2 cellular contexts compared by ENCODE assay signal in the genomic region with DNA sequence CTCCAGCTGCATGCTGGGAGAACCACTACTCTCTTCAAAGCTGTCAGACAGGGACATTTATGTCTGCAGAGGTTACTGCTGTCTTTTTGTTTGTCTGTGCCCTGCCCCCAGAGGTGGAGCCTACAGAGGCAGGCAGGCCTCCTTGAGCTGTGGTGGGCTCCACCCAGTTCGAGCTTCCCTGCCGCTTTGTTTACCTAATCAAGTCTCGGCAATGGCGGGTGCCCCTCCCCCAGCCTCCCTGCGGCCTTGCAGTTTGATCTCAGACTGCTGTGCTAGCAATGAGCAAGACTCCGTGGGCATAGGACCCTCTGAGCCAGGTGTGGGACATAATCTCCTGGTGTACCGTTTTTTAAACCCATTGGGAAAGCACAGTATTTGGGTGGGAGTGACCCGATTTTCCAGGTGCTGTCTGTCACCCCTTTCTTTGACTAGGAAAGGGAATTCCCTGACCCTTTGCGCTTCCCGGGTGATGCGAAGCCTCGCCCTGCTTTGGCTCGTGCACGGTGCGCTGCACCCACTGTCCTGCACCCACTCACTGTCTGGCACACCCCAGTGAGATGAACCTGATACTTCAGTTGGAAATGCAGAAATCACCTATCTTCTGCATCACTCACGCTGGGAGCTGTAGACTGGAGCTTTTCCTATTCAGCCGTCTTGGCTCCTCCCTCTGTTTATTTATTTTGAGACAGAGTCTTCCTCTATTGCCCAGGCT.
TF ChIP-seq lines count a peak whose summit lies in the region.

No MANE protein-coding gene starts in this region.

TF ChIP-seq in HEK293, 187 proteins besides CTCF, POLR2A, EP300 and RAD21:
- TF ChIP-seq KLF1 (tag by site-specific recombination; IDR thresholded peaks at IDR 0.05) (0 out of 2 replicates have a peak, but pooled peaks have one; percentile 8), YY1 (tag by site-specific recombination; IDR thresholded peaks at IDR 0.05) (peak; percentile 27; the same call in 1 of the 2 replicates)
- TF ChIP-seq, protein P1, sequence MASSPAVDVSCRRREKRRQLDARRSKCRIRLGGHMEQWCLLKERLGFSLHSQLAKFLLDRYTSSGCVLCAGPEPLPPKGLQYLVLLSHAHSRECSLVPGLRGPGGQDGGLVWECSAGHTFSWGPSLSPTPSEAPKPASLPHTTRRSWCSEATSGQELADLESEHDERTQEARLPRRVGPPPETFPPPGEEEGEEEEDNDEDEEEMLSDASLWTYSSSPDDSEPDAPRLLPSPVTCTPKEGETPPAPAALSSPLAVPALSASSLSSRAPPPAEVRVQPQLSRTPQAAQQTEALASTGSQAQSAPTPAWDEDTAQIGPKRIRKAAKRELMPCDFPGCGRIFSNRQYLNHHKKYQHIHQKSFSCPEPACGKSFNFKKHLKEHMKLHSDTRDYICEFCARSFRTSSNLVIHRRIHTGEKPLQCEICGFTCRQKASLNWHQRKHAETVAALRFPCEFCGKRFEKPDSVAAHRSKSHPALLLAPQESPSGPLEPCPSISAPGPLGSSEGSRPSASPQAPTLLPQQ (tag by site-specific recombination; IDR thresholded peaks at IDR 0.05): peak; percentile 57; the same call in 1 of the 2 replicates
TF ChIP-seq in HEK293: peak in this region for 3; not testable (repeated sequence) for 184.

TF ChIP-seq in K562, 482 proteins besides CTCF, POLR2A, EP300 and RAD21:
- TF ChIP-seq YY1 (IDR thresholded peaks at IDR 0.05; ENCODE audit: borderline replicate concordance in 1 of 3, control insufficient read depth in 1 of 3, extremely low read depth in 1 of 3, insufficient read depth in 3 of 3, insufficient read length in 1 of 3, insufficient replicate concordance in 2 of 3, low read depth in 1 of 3, low read length in 2 of 3) (peak in 1 of 3 experiments; percentile 40), FOXK2 (conservative IDR thresholded peaks at IDR 0.05 in 1 of 2, IDR thresholded peaks at IDR 0.05 in 1 of 2; ENCODE audit: low read depth in 2 of 2) (peak in 1 of 2 experiments; percentile 37; a peak in 2 of 4 replicates)
